Comparison of ENCODE assay signal across 19 cellular contexts in genomic region chr3:46429671-46430070, GRCh38. TPM values are rescaled to one million over a fixed set of nuclear protein-coding genes. Genes with fewer than 3 reads are reported as not detected.
A peak's percentile ranks its signal among the peaks of the same experiment; 100 is the strongest.
DNase-seq lines count a peak whose midpoint lies in the region; ATAC-seq, FAIRE-seq and TF ChIP-seq lines count a peak whose summit lies in the region.
"Had no signal": no experiment of that assay in that cellular context is flagged by ENCODE, and none has a peak within 500 bp of the region (broad histone marks: within the 10 kb centered on the region; RNA-seq: fewer than 3 reads in every experiment).

No MANE protein-coding gene starts in this region.

- H3K36me3 ChIP-seq in PC-3 (ENCODE audit: low read depth, low read length) = no peaks in the 10 kb centered on the region
- H3K36me3 ChIP-seq in mammary epithelial cell (ENCODE audit: insufficient read depth, low read length) = no peaks in the 10 kb centered on the region
- H3K36me3 ChIP-seq in hepatocyte (replicated peaks; ENCODE audit: insufficient read depth, low read depth) = no peaks in the 10 kb centered on the region
- no peaks in the 10 kb centered on the region for H3K36me3 ChIP-seq in small intestine (ENCODE audit: control insufficient read depth in 2 of 2, insufficient read depth in 2 of 2, low read length in 2 of 2)

- H3K27me3 ChIP-seq in PC-3 (ENCODE audit: low read length) = no peaks in the 10 kb centered on the region
- H3K27me3 ChIP-seq in mammary epithelial cell (ENCODE audit: insufficient read depth, low read length) = no peaks in the 10 kb centered on the region
- no peaks in the 10 kb centered on the region for H3K27me3 ChIP-seq in hepatocyte
- H3K27me3 ChIP-seq in small intestine (ENCODE audit: control insufficient read depth in 2 of 2, insufficient read depth in 2 of 2, low read length in 2 of 2) = no peaks in the 10 kb centered on the region

- DNase-seq in PC-3 (peak; percentile 84), mammary epithelial cell (peak; percentile 92), hepatocyte (ENCODE audit: low spot score) (peak; percentile 40), small intestine (peak; percentile 68), ureter (ENCODE audit: low spot score) (no peak), SW 1271 (lab: John Stamatoyannopoulos, UW) (no peak)
- no peak for DNase-seq in activated CD4-positive, CD25-positive, alpha-beta regulatory T cell treated with anti-CD3 and anti-CD28 coated beads, Interleukin-2, amount 50 U/mL, for 72 hours
- DNase-seq: AML-193, COR-L47, EL, MM.1S, NCI-H1092 treated with DMSO at 0.1 percent for 48 hours, NCI-H2081 treated with DMSO at 0.1 percent for 48 hours, NCI-H524, RPMI8226 had no signal

- POLR2A ChIA-PET in PC-3 (lab: Charles Lee; ENCODE audit: unreplicated experiment) = interaction anchor here (0.6 kb wide), 1 partner anchor 131 kb away, joined by 5 read pairs; no protein-coding TSS in a partner anchor

- FAIRE-seq in small intestine (lab: Jason Lieb, UNC) = no peak
- FAIRE-seq: GM19239, H54 had no signal

- no TSS peak for BruUV-seq in PC-3 (replicated peaks; lab: Mats Ljungman, UMichigan)
- BruUV-seq in mammary epithelial cell (replicated peaks; lab: Mats Ljungman, UMichigan) = no TSS peak

- in situ Hi-C loops in mammary epithelial cell (cut with MboI; ENCODE audit: low sequenced_read_pairs in 2 of 2) = no loop called here

- H3K79me2 ChIP-seq in PC-3 (ENCODE audit: low read length) = no peaks in the 10 kb centered on the region
- H3K79me2 ChIP-seq in mammary epithelial cell (ENCODE audit: insufficient read depth, low read length) = no peaks in the 10 kb centered on the region
- no peaks in the 10 kb centered on the region for H3K79me2 ChIP-seq in hepatocyte

- H3K9ac ChIP-seq in PC-3 (ENCODE audit: low read length) = no peak overlapping the region
- no peak overlapping the region for H3K9ac ChIP-seq in mammary epithelial cell (ENCODE audit: insufficient read depth, low read length)

- intact Hi-C loops in PC-3 (cut with micrococcal nuclease) (loop anchor here (2.0 to 5.0 kb wide), 4 partner anchors 49 to 212 kb away; no protein-coding TSS in a partner anchor), mammary epithelial cell (cut with micrococcal nuclease) (no loop called here)

- WGBS in mammary epithelial cell (ENCODE audit: low coverage, missing lambda C conversion rate) = 37% methylated on average over 5 of the region's 5 CpGs
- 72% methylated on average over 5 of the region's 5 CpGs for WGBS in hepatocyte (ENCODE audit: low lambda C conversion rate, missing lambda C conversion rate)
- 12 to 67% (median 32%) methylated on average over 5 of the region's 5 CpGs for WGBS in small intestine, 3 donors

- TF ChIP-seq CTCF in PC-3 (conservative IDR thresholded peaks at IDR 0.05; ENCODE audit: low read depth, low read length) = no peak
- TF ChIP-seq CTCF in mammary epithelial cell (conservative IDR thresholded peaks at IDR 0.05 in 1 of 2, IDR thresholded peaks at IDR 0.05 in 1 of 2; ENCODE audit: extremely low read depth in 1 of 2, insufficient read depth in 1 of 2, low read depth in 1 of 2, low read length in 2 of 2) = no peak
- TF ChIP-seq CTCF in hepatocyte (IDR thresholded peaks at IDR 0.05; ENCODE audit: poor library complexity) = no peak

- H3K9me2 ChIP-seq in PC-3 (replicated peaks; ENCODE audit: low read length) = no peaks in the 10 kb centered on the region
- H3K9me2 ChIP-seq in hepatocyte (replicated peaks; ENCODE audit: insufficient read depth) = no peaks in the 10 kb centered on the region

- H3K4me2 ChIP-seq in PC-3 (ENCODE audit: low read length) (peak overlapping the region; percentile 16; the same call in 1 of the 2 replicates), mammary epithelial cell (ENCODE audit: insufficient read depth, low read depth, low read length) (no peak overlapping the region), hepatocyte (peak overlapping the region; percentile 25)

- H3K4me1 ChIP-seq in PC-3 (ENCODE audit: insufficient read depth, low read length) (peaks cover 44% of the 10 kb centered on the region), mammary epithelial cell (ENCODE audit: insufficient read depth, low read length) (peaks cover 45% of the 10 kb centered on the region), hepatocyte (ENCODE audit: insufficient read depth) (peaks cover 15% of the 10 kb centered on the region), small intestine (ENCODE audit: control insufficient read depth in 2 of 2, insufficient read depth in 1 of 2, low read depth in 1 of 2, low read length in 1 of 2) (peaks cover 0 to 3% of the 10 kb centered on the region in 2 donors)

- peak; percentile 79 for ATAC-seq in PC-3

- H3K4me3 ChIP-seq in PC-3 (ENCODE audit: low read length) (no peak overlapping the region), mammary epithelial cell (replicated peaks in 1 of 3; ENCODE audit: insufficient read depth in 1 of 3, low read depth in 2 of 3, low read length in 3 of 3) (no peak overlapping the region), hepatocyte (no peak overlapping the region), small intestine (ENCODE audit: low read depth in 1 of 2, low read length in 2 of 2) (no peak overlapping the region)

- H3K27ac ChIP-seq in PC-3 (ENCODE audit: low read length) (peak overlapping the region; percentile 65), mammary epithelial cell (ENCODE audit: insufficient read depth, low read depth, low read length) (peak overlapping the region; percentile 71), hepatocyte (peak overlapping the region; percentile 93), small intestine (ENCODE audit: low read depth in 1 of 2, low read length in 1 of 2) (peak overlapping the region in 1 of 2 donors; percentile 55)

- H4K20me1 ChIP-seq in PC-3 (ENCODE audit: low read length) (no peaks in the 10 kb centered on the region), mammary epithelial cell (ENCODE audit: insufficient read depth, low read length) (no peaks in the 10 kb centered on the region), hepatocyte (ENCODE audit: insufficient read depth, poor library complexity, severe bottlenecking) (no peaks in the 10 kb centered on the region)

- dilution Hi-C loops in mammary epithelial cell (cut with HindIII; ENCODE audit: low sequenced_read_pairs) = no loop called here

- H3K9me3 ChIP-seq in PC-3 (ENCODE audit: low read length) (0 out of 2 replicates have a peak, but pooled peaks cover 6% of the 10 kb centered on the region), mammary epithelial cell (replicated peaks; ENCODE audit: insufficient read depth, low read length) (no peaks in the 10 kb centered on the region), hepatocyte (ENCODE audit: low read depth) (peaks cover 8% of the 10 kb centered on the region), small intestine (ENCODE audit: control insufficient read depth, low read depth) (no peaks in the 10 kb centered on the region)

- CTCF ChIA-PET in PC-3 (lab: Charles Lee) (interaction anchor here (1.3 kb wide), 1 partner anchor 129 kb away, joined by 5 read pairs; no protein-coding TSS in a partner anchor), mammary epithelial cell (lab: Charles Lee; ENCODE audit: low non-redundant PET) (interaction anchor here (0.7 kb wide), 1 partner anchor 1219 kb away, joined by 5 read pairs; no protein-coding TSS in a partner anchor)

- H2AFZ ChIP-seq in PC-3 (ENCODE audit: low read length) (peak overlapping the region; percentile 11), mammary epithelial cell (ENCODE audit: low read depth, low read length) (peak overlapping the region; percentile 44), hepatocyte (no peak overlapping the region)

- H3F3A ChIP-seq in PC-3 (ENCODE audit: low read length, unreplicated experiment) = no peaks in the 10 kb centered on the region

RNA-seq across cellular contexts. Expression of gene CCRL2, which starts 22.6 kb away (rescaled TPM):
- total RNA-seq in PC-3 (2014; rRNA removed) (5.5 and 6.0 TPM in 2 replicates), mammary epithelial cell (not detected), hepatocyte (1.5 and 3.1 TPM in 2 replicates), ureter (6.3 TPM)
- polyA plus RNA-seq in mammary epithelial cell (not detected), hepatocyte (1.6 and 4.0 TPM in 2 replicates), small intestine (10 to 100 TPM; 11.3 to 13.9 (median 13.0) TPM)
- polyA minus RNA-seq in mammary epithelial cell = not detected
- total RNA-seq: SK-MEL-5 had no signal

RNA-seq across cellular contexts. Expression of gene LTF, which starts 35.0 kb away (rescaled TPM):
- not detected in 2 replicates for total RNA-seq in PC-3 (2014; rRNA removed)
- 10 to 100 TPM in 1 of 2 donors, not detected in 1; 16.7 TPM for total RNA-seq in mammary epithelial cell
- polyA plus RNA-seq in mammary epithelial cell = 0.02 TPM
- not detected for polyA minus RNA-seq in mammary epithelial cell
- total RNA-seq in hepatocyte = 0.40 and 1.8 TPM in 2 replicates
- polyA plus RNA-seq in hepatocyte = 0.27 TPM in 1 of 2 replicates, not detected in the other
- 1 to 10 TPM in 1 of 3 donors, under 1 TPM in 2; 0.22 to 6.0 (median 0.81) TPM for polyA plus RNA-seq in small intestine
- 1.5 TPM for total RNA-seq in ureter
- polyA plus RNA-seq: CD14-positive monocyte had no signal

RNA-seq across cellular contexts. Expression of gene CCR5, which starts 58.9 kb away (rescaled TPM):
- total RNA-seq in PC-3 (2014; rRNA removed) (not detected in 2 replicates), mammary epithelial cell (not detected), hepatocyte (0.07 TPM in 1 of 2 replicates, not detected in the other), ureter (3.3 TPM)
- polyA plus RNA-seq in mammary epithelial cell (not detected), hepatocyte (not detected in 2 replicates), small intestine (under 1 TPM; 0.81 to 0.94 (median 0.89) TPM)
- polyA minus RNA-seq in mammary epithelial cell = not detected
- total RNA-seq: SK-MEL-5 had no signal

Comparison
In these comparisons a context has a peak if more than half of its experiments do, and no peak if none do; other contexts are left out.
1. DNase-seq: peak in PC-3 (single experiment), mammary epithelial cell (single experiment), hepatocyte (single experiment) and small intestine (single experiment); none in ureter (single experiment), activated CD4-positive, CD25-positive, alpha-beta regulatory T cell treated with anti-CD3 and anti-CD28 coated beads, Interleukin-2, amount 50 U/mL, for 72 hours (single experiment) and SW 1271 (0 of 2).